ENCODE assay signal across 16 cellular contexts in genomic region chr15:73328149-73328820, GRCh38. TPM values are rescaled to one million over a fixed set of nuclear protein-coding genes. Genes with fewer than 3 reads are reported as not detected.
"Had no signal": no experiment of that assay in that cellular context is flagged by ENCODE, and none has a peak within 500 bp of the region (broad histone marks: within the 10 kb centered on the region; RNA-seq: fewer than 3 reads in every experiment).

No MANE protein-coding gene starts in this region.

- H3K9me3 ChIP-seq: ovary had no signal

- H3K4me3 Mint-ChIP-seq: activated CD4-positive, alpha-beta T cell treated with anti-CD3 and anti-CD28 coated beads, Interleukin-2, amount 10 ng/mL, durations not matched to agents 24 days and 14 days; activated naive CD4-positive, alpha-beta T cell treated with anti-CD3 and anti-CD28 coated beads for 36 hours; activated T-helper 1 cell treated with anti-CD3 and anti-CD28 coated beads, Interleukin-12 subunit alpha, Interleukin-12 subunit beta, Interleukin-2, Interleukin-4 antibody, amounts not matched to agents 30 ng/mL and 10 ng/mL and 1 ng/mL, durations not matched to agents 14 hours and 24 hours and 36 hours; dendritic cell treated with granulocyte-macrophage colony-stimulating factor and Interleukin-4, amounts not matched to agents 40 ng/mL and 50 ng/mL, for 4 days; effector memory CD8-positive, alpha-beta T cell; naive thymus-derived CD8-positive, alpha-beta T cell; stimulated activated naive B cell treated with anti-CD40 and anti-IgM and Interleukin-4, amounts not matched to agents 10 μg/mL and 1 μg/mL and 100 μg/mL, for 72 hours; T-helper 1 cell treated with Interleukin-12 subunit alpha and Interleukin-12 subunit beta and Interleukin-4 antibody, amounts not matched to agents 30 μg/mL and 1 μg/mL, for 36 hours; WTC11 had no signal

- H3K27me3 ChIP-seq: ovary had no signal

- H3K9me3 Mint-ChIP-seq: activated CD4-positive, alpha-beta T cell treated with anti-CD3 and anti-CD28 coated beads, Interleukin-2, amount 10 ng/mL, durations not matched to agents 24 days and 14 days; activated naive CD4-positive, alpha-beta T cell treated with anti-CD3 and anti-CD28 coated beads for 36 hours; activated T-helper 1 cell treated with anti-CD3 and anti-CD28 coated beads, Interleukin-12 subunit alpha, Interleukin-12 subunit beta, Interleukin-2, Interleukin-4 antibody, amounts not matched to agents 30 ng/mL and 10 ng/mL and 1 ng/mL, durations not matched to agents 14 hours and 24 hours and 36 hours; dendritic cell treated with granulocyte-macrophage colony-stimulating factor and Interleukin-4, amounts not matched to agents 40 ng/mL and 50 ng/mL, for 4 days; effector memory CD8-positive, alpha-beta T cell; naive thymus-derived CD8-positive, alpha-beta T cell; T-helper 1 cell treated with Interleukin-12 subunit alpha and Interleukin-12 subunit beta and Interleukin-4 antibody, amounts not matched to agents 30 μg/mL and 1 μg/mL, for 36 hours; WTC11 had no signal

- ATAC-seq: effector memory CD8-positive, alpha-beta T cell; naive thymus-derived CD8-positive, alpha-beta T cell; SK-N-SH treated with all-trans-retinoic acid at 6 μM for 48 hours; stimulated activated naive B cell treated with anti-CD40 and anti-IgM and Interleukin-4, amounts not matched to agents 10 μg/mL and 1 μg/mL and 100 μg/mL, for 72 hours; WTC11 had no signal

- H3K36me3 ChIP-seq: ovary had no signal

- H3K27ac ChIP-seq: ovary, skin epidermis had no signal

- H3K27ac Mint-ChIP-seq: activated CD4-positive, alpha-beta T cell treated with anti-CD3 and anti-CD28 coated beads, Interleukin-2, amount 10 ng/mL, durations not matched to agents 24 days and 14 days; activated naive CD4-positive, alpha-beta T cell treated with anti-CD3 and anti-CD28 coated beads for 36 hours; activated T-helper 1 cell treated with anti-CD3 and anti-CD28 coated beads, Interleukin-12 subunit alpha, Interleukin-12 subunit beta, Interleukin-2, Interleukin-4 antibody, amounts not matched to agents 30 ng/mL and 10 ng/mL and 1 ng/mL, durations not matched to agents 14 hours and 24 hours and 36 hours; dendritic cell treated with granulocyte-macrophage colony-stimulating factor and Interleukin-4, amounts not matched to agents 40 ng/mL and 50 ng/mL, for 4 days; effector memory CD8-positive, alpha-beta T cell; naive thymus-derived CD8-positive, alpha-beta T cell; stimulated activated naive B cell treated with anti-CD40 and anti-IgM and Interleukin-4, amounts not matched to agents 10 μg/mL and 1 μg/mL and 100 μg/mL, for 72 hours had no signal

- H3K36me3 Mint-ChIP-seq: naive thymus-derived CD8-positive, alpha-beta T cell; stimulated activated naive B cell treated with anti-CD40 and anti-IgM and Interleukin-4, amounts not matched to agents 10 μg/mL and 1 μg/mL and 100 μg/mL, for 72 hours; WTC11 had no signal

- DNase-seq: activated CD4-positive, alpha-beta T cell treated with anti-CD3 and anti-CD28 coated beads, Interleukin-2, amount 10 ng/mL, durations not matched to agents 24 days and 14 days; activated naive CD4-positive, alpha-beta T cell treated with anti-CD3 and anti-CD28 coated beads for 36 hours; effector memory CD8-positive, alpha-beta T cell; erythroblast; hippocampal formation; ovary; stimulated activated naive B cell treated with anti-CD40 and anti-IgM and Interleukin-4, amounts not matched to agents 10 μg/mL and 1 μg/mL and 100 μg/mL, for 72 hours; trophoblast cell had no signal

- H3K4me3 ChIP-seq: ovary, skin epidermis had no signal

RNA-seq across cellular contexts. Expression of gene HCN4, which starts 40.5 kb away (rescaled TPM):
- total RNA-seq: activated CD4-positive, alpha-beta T cell treated with anti-CD3 and anti-CD28 coated beads, Interleukin-2, amount 10 ng/mL, durations not matched to agents 24 days and 14 days; activated naive CD4-positive, alpha-beta T cell treated with anti-CD3 and anti-CD28 coated beads for 36 hours; activated T-helper 1 cell treated with anti-CD3 and anti-CD28 coated beads, Interleukin-12 subunit alpha, Interleukin-12 subunit beta, Interleukin-2, Interleukin-4 antibody, amounts not matched to agents 30 ng/mL and 10 ng/mL and 1 ng/mL, durations not matched to agents 14 hours and 24 hours and 36 hours; lung microvascular endothelial cell; naive thymus-derived CD8-positive, alpha-beta T cell; ovary had no signal
- polyA plus RNA-seq: naive thymus-derived CD8-positive, alpha-beta T cell had no signal
